Comparison of ENCODE assay signal across 12 cellular contexts in the genomic region with DNA sequence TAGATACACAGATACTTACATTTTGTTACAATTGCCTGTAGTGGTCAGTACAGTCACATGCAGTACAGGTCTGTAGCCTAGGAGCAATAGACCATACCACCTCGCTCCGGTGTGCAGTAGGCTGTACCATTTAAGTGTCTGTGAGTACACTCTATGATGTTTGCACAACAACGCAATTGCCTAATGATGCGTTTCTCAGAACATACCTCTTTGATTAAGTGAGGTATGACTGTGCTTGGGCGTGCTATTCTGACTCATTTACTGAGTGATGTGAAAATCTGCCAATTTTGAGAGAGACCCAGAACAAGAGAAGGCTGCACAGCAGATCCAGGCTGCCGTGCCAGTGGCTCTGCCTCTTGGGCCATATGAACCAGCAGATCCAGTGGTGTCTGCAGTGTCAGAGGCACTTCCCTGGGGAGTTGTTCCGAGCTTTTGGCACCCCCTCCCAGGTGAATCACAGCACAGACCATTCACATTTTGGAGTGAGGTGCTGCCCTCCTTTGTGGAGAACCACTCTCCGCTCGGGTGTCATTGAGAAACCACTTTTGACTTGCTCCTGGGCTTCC. TPM values are rescaled to one million over a fixed set of nuclear protein-coding genes. Genes with fewer than 3 reads are reported as not detected.
DNase-seq lines count a peak whose midpoint lies in the region; ATAC-seq, FAIRE-seq and TF ChIP-seq lines count a peak whose summit lies in the region.
"Had no signal": no experiment of that assay in that cellular context is flagged by ENCODE, and none has a peak within 500 bp of the region (broad histone marks: within the 10 kb centered on the region; RNA-seq: fewer than 3 reads in every experiment).

No MANE protein-coding gene starts in this region.

- BruUV-seq in IMR-90 (replicated peaks; lab: Mats Ljungman, UMichigan) = no TSS peak

- FAIRE-seq in kidney (lab: Jason Lieb, UNC) = no peak
- FAIRE-seq: endometrium had no signal

- no peak overlapping the region for H4K91ac ChIP-seq in IMR-90 (ENCODE audit: insufficient read depth, low read depth, low read length)

- POLR2A ChIA-PET in IMR-90 (lab: Charles Lee; ENCODE audit: unreplicated experiment) = no interaction called here
- POLR2A ChIA-PET in HEK293T (lab: Yijun Ruan, JAX) = no interaction called here
- POLR2A ChIA-PET in naive thymus-derived CD8-positive, alpha-beta T cell (lab: Charles Lee) = no interaction called here

- H4K20me1 ChIP-seq in IMR-90 (ENCODE audit: insufficient read depth, low read length) (no peaks in the 10 kb centered on the region; the same call in none of the 2 replicates), MM.1S (ENCODE audit: insufficient read depth, low read length) (no peaks in the 10 kb centered on the region)

- no peak overlapping the region for H3K4me3 Mint-ChIP-seq in activated T-helper 17 cell treated with anti-CD3 and anti-CD28 coated beads, Interleukin-2, amount 50 U/mL, for 72 hours
- H3K4me3 Mint-ChIP-seq in naive thymus-derived CD8-positive, alpha-beta T cell = no peak overlapping the region
- H3K4me3 Mint-ChIP-seq: neural progenitor cell had no signal

- intact Hi-C loops in IMR-90 (cut with micrococcal nuclease) = loop anchor here (5.0 kb wide), 1 partner anchor 75 kb away; no protein-coding TSS in a partner anchor
- intact Hi-C loops in kidney (cut with DNase I) = no loop called here

- in situ Hi-C loops in IMR-90 (cut with MboI; ENCODE audit: low sequenced_read_pairs) = no loop called here

- no peaks in the 10 kb centered on the region for H3K36me3 Mint-ChIP-seq in activated T-helper 17 cell treated with anti-CD3 and anti-CD28 coated beads, Interleukin-2, amount 50 U/mL, for 72 hours (ENCODE audit: low read depth)
- no peaks in the 10 kb centered on the region for H3K36me3 Mint-ChIP-seq in naive thymus-derived CD8-positive, alpha-beta T cell
- H3K36me3 Mint-ChIP-seq: neural progenitor cell had no signal

- no peak overlapping the region for H4K5ac ChIP-seq in IMR-90 (ENCODE audit: low read depth, low read length)

- TF ChIP-seq RAD21 in IMR-90 (IDR thresholded peaks at IDR 0.05; ENCODE audit: low read length) = peak; percentile 39; the same call in 1 of the 2 replicates

- CTCF ChIA-PET in IMR-90 (lab: Yijun Ruan, JAX) = no interaction called here
- CTCF ChIA-PET in HEK293T (lab: Yijun Ruan, JAX) = no interaction called here

- H3K79me2 ChIP-seq in MM.1S (ENCODE audit: low read length) = no peaks in the 10 kb centered on the region

- no peaks in the 10 kb centered on the region for H3K9me3 Mint-ChIP-seq in activated T-helper 17 cell treated with anti-CD3 and anti-CD28 coated beads, Interleukin-2, amount 50 U/mL, for 72 hours
- H3K9me3 Mint-ChIP-seq in naive thymus-derived CD8-positive, alpha-beta T cell = no peaks in the 10 kb centered on the region
- H3K9me3 Mint-ChIP-seq: neural progenitor cell had no signal

- no peak overlapping the region for H3K27ac Mint-ChIP-seq in activated T-helper 17 cell treated with anti-CD3 and anti-CD28 coated beads, Interleukin-2, amount 50 U/mL, for 72 hours
- no peak overlapping the region for H3K27ac Mint-ChIP-seq in naive thymus-derived CD8-positive, alpha-beta T cell
- H3K27ac Mint-ChIP-seq: neural progenitor cell had no signal

- H3K23ac ChIP-seq in IMR-90 (ENCODE audit: low read depth, low read length) = no peak overlapping the region

- H3K79me1 ChIP-seq in IMR-90 (ENCODE audit: low read depth in 1 of 2, low read length in 2 of 2) = no peaks in the 10 kb centered on the region

- H3K4ac ChIP-seq in IMR-90 (ENCODE audit: low read depth, low read length) = no peak overlapping the region

- H3K4me2 ChIP-seq in IMR-90 (ENCODE audit: low read depth, low read length) (0 out of 2 replicates have a peak overlapping the region, but pooled peaks have one; percentile 8), MM.1S (ENCODE audit: low read depth, low read length) (no peak overlapping the region)
- H3K4me2 ChIP-seq: neural progenitor cell had no signal

- H2AFZ ChIP-seq in IMR-90 (replicated peaks; ENCODE audit: low read length, poor library complexity) (peak overlapping the region; percentile 61), MM.1S (ENCODE audit: low read length) (no peak overlapping the region)
- H2AFZ ChIP-seq: neural progenitor cell had no signal

- H3K9me1 ChIP-seq in IMR-90 (ENCODE audit: insufficient read depth, low read length) = peaks cover 7% of the 10 kb centered on the region

- no peaks in the 10 kb centered on the region for H3K9me3 ChIP-seq in IMR-90 (ENCODE audit: control insufficient read depth, insufficient read depth, low read length)
- H3K9me3 ChIP-seq in kidney (ENCODE audit: control insufficient read depth in 1 of 2, low read length in 2 of 2) = no peaks in the 10 kb centered on the region
- H3K9me3 ChIP-seq in MM.1S (replicated peaks; ENCODE audit: insufficient read depth, low read length) = no peaks in the 10 kb centered on the region

- TF ChIP-seq CTCF in AG09309 (IDR thresholded peaks at IDR 0.05; ENCODE audit: control insufficient read depth, insufficient read depth, low read depth, low read length, missing control alignments) (no peak), IMR-90 (conservative IDR thresholded peaks at IDR 0.05; ENCODE audit: low read depth, low read length) (0 out of 2 replicates have a peak, but pooled peaks have one; percentile 9), kidney (IDR thresholded peaks at IDR 0.05; ENCODE audit: borderline replicate concordance, extremely low read depth, insufficient read depth) (no peak), MM.1S (IDR thresholded peaks at IDR 0.05; ENCODE audit: low read length) (no peak)

- H2BK5ac ChIP-seq in IMR-90 (ENCODE audit: low read depth, low read length, poor library complexity, severe bottlenecking) = peak overlapping the region; percentile 37

- 0 out of 2 replicates have a peak overlapping the region, but pooled peaks have one; percentile 49 for H2BK120ac ChIP-seq in IMR-90 (ENCODE audit: low read depth, low read length)

- dilution Hi-C loops in IMR-90 (cut with HindIII; ENCODE audit: low sequenced_read_pairs, unreplicated experiment) = no loop called here

- H3K56ac ChIP-seq in IMR-90 (ENCODE audit: extremely low read depth, insufficient read depth, low read length) = no peak overlapping the region

- ATAC-seq in IMR-90 (ENCODE audit: low read depth) = peak; percentile 91
- peak; percentile 64 for ATAC-seq in activated T-helper 17 cell treated with anti-CD3 and anti-CD28 coated beads, Interleukin-2, amount 50 U/mL, for 72 hours (replicated peaks)
- no peak for ATAC-seq in naive thymus-derived CD8-positive, alpha-beta T cell

- H2AK9ac ChIP-seq in IMR-90 (replicated peaks; ENCODE audit: low read depth, low read length, poor library complexity) = no peak overlapping the region

- no peak overlapping the region for H3K14ac ChIP-seq in IMR-90 (replicated peaks; ENCODE audit: low read depth, low read length)

- H3K27me3 Mint-ChIP-seq in activated T-helper 17 cell treated with anti-CD3 and anti-CD28 coated beads, Interleukin-2, amount 50 U/mL, for 72 hours = peaks cover 10% of the 10 kb centered on the region
- peaks cover 3 to 18% (median 9%) of the 10 kb centered on the region in 5 donors for H3K27me3 Mint-ChIP-seq in naive thymus-derived CD8-positive, alpha-beta T cell

- peak overlapping the region; percentile 10 for H3K4me3 ChIP-seq in AG09309 (ENCODE audit: control insufficient read depth, low read depth, low read length)
- no peak overlapping the region for H3K4me3 ChIP-seq in IMR-90 (ENCODE audit: insufficient read depth, low read depth, low read length)
- no peak overlapping the region for H3K4me3 ChIP-seq in kidney (ENCODE audit: low read length in 2 of 2)
- no peak overlapping the region for H3K4me3 ChIP-seq in MM.1S (ENCODE audit: low read length)
- H3K4me3 ChIP-seq: neural progenitor cell had no signal

- TF ChIP-seq POLR2A in IMR-90 (IDR thresholded peaks at IDR 0.05; ENCODE audit: low read depth, low read length) = no peak

- H2BK15ac ChIP-seq in IMR-90 (ENCODE audit: low read depth, low read length) = no peak overlapping the region

- peak overlapping the region; percentile 64 for H3K27ac ChIP-seq in IMR-90 (ENCODE audit: insufficient read depth, low read length)
- H3K27ac ChIP-seq in kidney (ENCODE audit: low read depth in 2 of 2, low read length in 2 of 2) = no peak overlapping the region
- H3K27ac ChIP-seq in MM.1S (ENCODE audit: low read length) = no peak overlapping the region
- H3K27ac ChIP-seq: neural progenitor cell had no signal

- peak; percentile 97 for DNase-seq in AG09309 (ENCODE audit: low read depth)
- DNase-seq in IMR-90 = peak; percentile 92
- DNase-seq in kidney = peak; percentile 31
- DNase-seq in MM.1S = no peak
- DNase-seq in HEK293T (ENCODE audit: extremely low spot score) = no peak
- DNase-seq in GM19238 (ENCODE audit: insufficient read length, low spot score) = no peak
- DNase-seq in naive thymus-derived CD8-positive, alpha-beta T cell = no peak
- DNase-seq: GF-D8, NCI-H1930 had no signal

- H3K4me1 ChIP-seq in IMR-90 (ENCODE audit: control insufficient read depth, insufficient read depth, low read length) (peaks cover 7% of the 10 kb centered on the region; the same call in 1 of the 2 replicates), kidney (ENCODE audit: control insufficient read depth in 1 of 2, insufficient read depth in 1 of 2, low read depth in 1 of 2, low read length in 2 of 2) (no peaks in the 10 kb centered on the region), MM.1S (ENCODE audit: low read length) (no peaks in the 10 kb centered on the region)
- H3K4me1 ChIP-seq: neural progenitor cell had no signal

- H2AK5ac ChIP-seq in IMR-90 (ENCODE audit: low read depth, low read length) = no peak overlapping the region

- no peaks in the 10 kb centered on the region for H3F3A ChIP-seq in MM.1S (ENCODE audit: insufficient read depth, low read length)

- H3K36me3 ChIP-seq in IMR-90 (ENCODE audit: control insufficient read depth, insufficient read depth, low read length) = no peaks in the 10 kb centered on the region
- H3K36me3 ChIP-seq in kidney (ENCODE audit: control insufficient read depth in 1 of 2, insufficient read depth in 2 of 2, low read length in 2 of 2) = no peaks in the 10 kb centered on the region
- H3K36me3 ChIP-seq in MM.1S (replicated peaks; ENCODE audit: insufficient read depth, low read length) = no peaks in the 10 kb centered on the region
- H3K36me3 ChIP-seq: neural progenitor cell had no signal

- no peaks in the 10 kb centered on the region for H3K9me2 ChIP-seq in MM.1S (replicated peaks; ENCODE audit: insufficient read depth, low read length)

- no peak overlapping the region for H4K8ac ChIP-seq in IMR-90 (ENCODE audit: low read depth in 2 of 2, low read length in 2 of 2)

- no peak overlapping the region for H3K18ac ChIP-seq in IMR-90 (ENCODE audit: low read depth, low read length)

- WGBS in IMR-90 (ENCODE audit: extremely low coverage in 2 of 2, insufficient read length in 1 of 2), 2 experiments = 63% methylated on average over 3 of the region's 9 CpGs; no CpG with 5 or more reads in 1 of the 2 experiments

- H3K9ac ChIP-seq in IMR-90 (ENCODE audit: low read depth, low read length) (no peak overlapping the region), kidney (ENCODE audit: low read length in 2 of 2) (no peak overlapping the region), MM.1S (ENCODE audit: low read length) (no peak overlapping the region)
- H3K9ac ChIP-seq: neural progenitor cell had no signal

- H3K4me1 Mint-ChIP-seq in activated T-helper 17 cell treated with anti-CD3 and anti-CD28 coated beads, Interleukin-2, amount 50 U/mL, for 72 hours = no peaks in the 10 kb centered on the region
- H3K4me1 Mint-ChIP-seq in naive thymus-derived CD8-positive, alpha-beta T cell = no peaks in the 10 kb centered on the region
- H3K4me1 Mint-ChIP-seq: neural progenitor cell had no signal

- H3K27me3 ChIP-seq in IMR-90 (ENCODE audit: control insufficient read depth, insufficient read depth, low read length) (peaks cover 4% of the 10 kb centered on the region), MM.1S (replicated peaks; ENCODE audit: insufficient read depth, low read length) (peaks cover 34% of the 10 kb centered on the region)
- H3K27me3 ChIP-seq: neural progenitor cell had no signal

- no peak overlapping the region for H2BK20ac ChIP-seq in IMR-90 (ENCODE audit: low read depth, low read length)

RNA-seq across cellular contexts. Expression of a gene that starts 20.4 kb away (rescaled TPM):
- total RNA-seq in IMR-90 (2012; rRNA removed) = under 0.01 TPM in 1 of 2 replicates, not detected in the other
- polyA plus RNA-seq in IMR-90 (2012; rRNA removed) = 0.07 TPM in 1 of 2 replicates, not detected in the other
- 0.03 and 0.28 TPM in 2 replicates for polyA plus RNA-seq in IMR-90 (2012; cell fraction: cytosol; rRNA removed)
- 0.09 TPM in 1 of 2 replicates, not detected in the other for polyA plus RNA-seq in IMR-90 (2012; cell fraction: nucleus; rRNA removed; ENCODE audit: low replicate concordance)
- total RNA-seq in activated T-helper 17 cell treated with anti-CD3 and anti-CD28 coated beads, Interleukin-2, amount 50 U/mL, for 72 hours = not detected
- total RNA-seq in kidney = not detected
- polyA plus RNA-seq in kidney (ENCODE audit: insufficient read depth, low read depth, low replicate concordance) = 0.17 TPM
- total RNA-seq in naive thymus-derived CD8-positive, alpha-beta T cell = not detected
- polyA plus RNA-seq in naive thymus-derived CD8-positive, alpha-beta T cell = not detected

Comparison
In these comparisons a context has a peak if more than half of its experiments do, and no peak if none do; other contexts are left out.
1. DNase-seq: peak in AG09309 (single experiment), IMR-90 (single experiment) and kidney (single experiment); none in MM.1S (single experiment), HEK293T (single experiment), GM19238 (single experiment) and naive thymus-derived CD8-positive, alpha-beta T cell (0 of 10).
2. ATAC-seq: peak in IMR-90 (single experiment) and activated T-helper 17 cell treated with anti-CD3 and anti-CD28 coated beads, Interleukin-2, amount 50 U/mL, for 72 hours (single experiment); none in naive thymus-derived CD8-positive, alpha-beta T cell (0 of 2).